1 cellular context compared by ENCODE assay signal in genomic region chr1:5926686-5927435, GRCh38.
TF ChIP-seq lines count a peak whose summit lies in the region.

No MANE protein-coding gene starts in this region.

TF ChIP-seq in K562, 482 proteins besides CTCF, POLR2A, EP300 and RAD21 (continued from another document):
- TF ChIP-seq NR3C1 (CRISPR knock-in tag; IDR thresholded peaks at IDR 0.05), result no peak
- no peak for TF ChIP-seq FOXK1 (CRISPR knock-in tag; IDR thresholded peaks at IDR 0.05; ENCODE audit: borderline replicate concordance)
- no peak for TF ChIP-seq HNRNPH1 (optimal IDR thresholded peaks at IDR 0.05; ENCODE audit: low read depth, low read length)
- no peak for TF ChIP-seq RBM17 (IDR thresholded peaks at IDR 0.05; ENCODE audit: borderline replicate concordance, low read depth, low read length)
TF ChIP-seq in K562: peak in this region for 0.
